12 cellular contexts compared by ENCODE assay signal in genomic region chrX:13432376-13432775, GRCh38.
DNase-seq lines count a peak whose midpoint lies in the region; ATAC-seq and TF ChIP-seq lines count a peak whose summit lies in the region.
"Had no signal": no experiment of that assay in that cellular context is flagged by ENCODE, and none has a peak within 500 bp of the region (broad histone marks: within the 10 kb centered on the region; RNA-seq: fewer than 3 reads in every experiment).

No MANE protein-coding gene starts in this region.

- no peaks in the 10 kb centered on the region for H3K36me3 ChIP-seq in stomach
- H3K36me3 ChIP-seq: WERI-Rb-1 had no signal

- intact Hi-C loops in stomach (cut with DNase I; ENCODE audit: low total_unique reads): no loop called here

- peak overlapping the region in 4 of 5 donors; percentile 33 to 72 (median 52) for H3K27ac ChIP-seq in stomach
- H3K27ac ChIP-seq: WERI-Rb-1 had no signal

- no peak overlapping the region for H3K4me3 ChIP-seq in stomach

- TF ChIP-seq EP300 in stomach (IDR thresholded peaks at IDR 0.05): no peak

- H3K9me3 ChIP-seq in stomach: no peaks in the 10 kb centered on the region

- DNase-seq in H4 (ENCODE audit: low spot score) (peak; percentile 79), brain pericyte (ENCODE audit: low read depth, low spot score) (peak; percentile 59), hepatic stellate cell (ENCODE audit: low spot score) (peak; percentile 49), stomach (no peak), NCI-H1092 treated with DMSO at 0.1 percent for 48 hours (lab: John Stamatoyannopoulos, UW) (no peak), NCI-H1417 (lab: John Stamatoyannopoulos, UW) (no peak)
- no peak for DNase-seq in activated naive CD4-positive, alpha-beta T cell treated with Interleukin-2 at 50 U/mL for 16 hours
- DNase-seq: activated naive CD8-positive, alpha-beta T cell treated with anti-CD3 and anti-CD28 coated beads, Interleukin-2, amount 10 ng/mL, durations not matched to agents 7 days and 5 days; islet precursor cell; NCI-H748 treated with DMSO at 0.1 percent for 48 hours; WERI-Rb-1 had no signal

- H3K4me1 ChIP-seq in stomach: no peaks in the 10 kb centered on the region

- 6 to 50% (median 22%) methylated on average over 1 of the region's 1 CpG for WGBS in stomach, 5 donors

- H3K27me3 ChIP-seq in stomach: no peaks in the 10 kb centered on the region

- TF ChIP-seq POLR2A in stomach (IDR thresholded peaks at IDR 0.05): no peak

- ATAC-seq in GM18511 (IDR thresholded peaks at IDR 0.05; ENCODE audit: unreplicated experiment): no peak

- TF ChIP-seq CTCF in stomach (IDR thresholded peaks at IDR 0.05): no peak

Comparison
In these comparisons a context has a peak if more than half of its experiments do, and no peak if none do; other contexts are left out.
1. DNase-seq: peak in H4 (single experiment), brain pericyte (single experiment) and hepatic stellate cell (single experiment); none in stomach (single experiment), activated naive CD4-positive, alpha-beta T cell treated with Interleukin-2 at 50 U/mL for 16 hours (single experiment), NCI-H1092 treated with DMSO at 0.1 percent for 48 hours (single experiment) and NCI-H1417 (0 of 3).